ENCODE assay signal across 8 cellular contexts in genomic region chr12:132218915-132219314, GRCh38.
DNase-seq lines count a peak whose midpoint lies in the region; ATAC-seq and TF ChIP-seq lines count a peak whose summit lies in the region.

No MANE protein-coding gene starts in this region.

- TF ChIP-seq RAD21 in liver (IDR thresholded peaks at IDR 0.05) = peak in 1 of 2 donors; percentile 74

- H3K4me3 ChIP-seq in cardiac muscle cell (no peak overlapping the region), liver (ENCODE audit: low read depth in 1 of 3, low read length in 3 of 3) (no peak overlapping the region)

- ATAC-seq in Right ventricle myocardium superior (ENCODE audit: poor library complexity) = no peak

- H3K36me3 ChIP-seq in cardiac muscle cell = no peaks in the 10 kb centered on the region
- H3K36me3 ChIP-seq in liver (ENCODE audit: control insufficient read depth in 4 of 4, insufficient read depth in 3 of 4, low read depth in 1 of 4, low read length in 3 of 4) = no peaks in the 10 kb centered on the region

- peak; percentile 15 for TF ChIP-seq CTCF in cardiac muscle cell (IDR thresholded peaks at IDR 0.05; ENCODE audit: low read depth, low read length)
- peak; percentile 35 for TF ChIP-seq CTCF in liver (IDR thresholded peaks at IDR 0.05; ENCODE audit: low read depth, low read length, missing input control)

- intact Hi-C loops in Right ventricle myocardium superior (cut with DNase I) = no loop called here
- intact Hi-C loops in posterior vena cava (cut with DNase I) = loop anchor here in 1 of 2 donors (2.0 kb wide), 1 partner anchor 68 kb away; no protein-coding TSS in a partner anchor

- WGBS in liver = 45% methylated on average over 13 of the region's 13 CpGs

- peaks cover 3% of the 10 kb centered on the region for H3K27me3 ChIP-seq in cardiac muscle cell
- no peaks in the 10 kb centered on the region for H3K27me3 ChIP-seq in liver (ENCODE audit: control insufficient read depth in 4 of 4, insufficient read depth in 4 of 4, low read length in 3 of 4)

- H3K9ac ChIP-seq in liver (ENCODE audit: low read depth in 1 of 2, low read length in 2 of 2) = no peak overlapping the region

- no peaks in the 10 kb centered on the region for H3K4me1 ChIP-seq in cardiac muscle cell (ENCODE audit: low read depth)
- no peaks in the 10 kb centered on the region for H3K4me1 ChIP-seq in liver (ENCODE audit: control insufficient read depth in 4 of 4, insufficient read depth in 4 of 4, low read length in 3 of 4)

- DNase-seq in cardiac muscle cell (ENCODE audit: low read depth in 1 of 2, low spot score in 1 of 2) (peak in 1 of 2 donors; percentile 42), Right ventricle myocardium superior (no peak), NCI-H82 treated with DMSO at 0.1 percent for 48 hours (lab: John Stamatoyannopoulos, UW; ENCODE audit: unreplicated experiment) (peak; percentile 39), pons (ENCODE audit: low spot score) (no peak), dedifferentiated amniotic fluid mesenchymal stem cell (ENCODE audit: extremely low spot score) (no peak), posterior vena cava (ENCODE audit: low spot score) (no peak)
- DNase-seq in activated naive CD4-positive, alpha-beta T cell treated with anti-CD3 and anti-CD28 coated beads, Interleukin-2, amount 50 U/mL, for 16 hours = peak; percentile 58

- H3K9me3 ChIP-seq in cardiac muscle cell (ENCODE audit: low read depth) = no peaks in the 10 kb centered on the region
- H3K9me3 ChIP-seq in liver (ENCODE audit: control insufficient read depth in 4 of 4, low read length in 3 of 4) = no peaks in the 10 kb centered on the region

- H3K27ac ChIP-seq in cardiac muscle cell (no peak overlapping the region), liver (ENCODE audit: low read depth in 1 of 2, low read length in 2 of 2) (no peak overlapping the region)

TF ChIP-seq in liver, 16 proteins besides CTCF, POLR2A, EP300 and RAD21:
- TF ChIP-seq FOXA1 (IDR thresholded peaks at IDR 0.05) = no peak
- TF ChIP-seq SP1 (IDR thresholded peaks at IDR 0.05) = no peak
- TF ChIP-seq REST (IDR thresholded peaks at IDR 0.05) = no peak
- TF ChIP-seq HNF4G (IDR thresholded peaks at IDR 0.05) = no peak
- TF ChIP-seq NR2F2 (IDR thresholded peaks at IDR 0.05) = no peak
- no peak for TF ChIP-seq GABPA (IDR thresholded peaks at IDR 0.05 in 1 of 2, conservative IDR thresholded peaks at IDR 0.05 in 1 of 2)
- no peak for TF ChIP-seq ZBTB33 (IDR thresholded peaks at IDR 0.05)
- TF ChIP-seq FOXA2 (IDR thresholded peaks at IDR 0.05) = no peak
- no peak for TF ChIP-seq EGR1 (IDR thresholded peaks at IDR 0.05; ENCODE audit: low read depth in 2 of 2)
- no peak for TF ChIP-seq HNF4A (conservative IDR thresholded peaks at IDR 0.05)
- TF ChIP-seq RXRA (IDR thresholded peaks at IDR 0.05) = no peak
- TF ChIP-seq JUND (IDR thresholded peaks at IDR 0.05) = no peak
- TF ChIP-seq TAF1 (conservative IDR thresholded peaks at IDR 0.05) = no peak
- TF ChIP-seq MAX (IDR thresholded peaks at IDR 0.05) = no peak
- TF ChIP-seq YY1 (IDR thresholded peaks at IDR 0.05) = no peak
- TF ChIP-seq ATF3 (IDR thresholded peaks at IDR 0.05) = no peak

Comparison
In these comparisons a context has a peak if more than half of its experiments do, and no peak if none do; other contexts are left out.
1. DNase-seq: peak in NCI-H82 treated with DMSO at 0.1 percent for 48 hours (single experiment) and activated naive CD4-positive, alpha-beta T cell treated with anti-CD3 and anti-CD28 coated beads, Interleukin-2, amount 50 U/mL, for 16 hours (single experiment); none in Right ventricle myocardium superior (single experiment), pons (single experiment), dedifferentiated amniotic fluid mesenchymal stem cell (single experiment) and posterior vena cava (single experiment).